In the genomic region with DNA sequence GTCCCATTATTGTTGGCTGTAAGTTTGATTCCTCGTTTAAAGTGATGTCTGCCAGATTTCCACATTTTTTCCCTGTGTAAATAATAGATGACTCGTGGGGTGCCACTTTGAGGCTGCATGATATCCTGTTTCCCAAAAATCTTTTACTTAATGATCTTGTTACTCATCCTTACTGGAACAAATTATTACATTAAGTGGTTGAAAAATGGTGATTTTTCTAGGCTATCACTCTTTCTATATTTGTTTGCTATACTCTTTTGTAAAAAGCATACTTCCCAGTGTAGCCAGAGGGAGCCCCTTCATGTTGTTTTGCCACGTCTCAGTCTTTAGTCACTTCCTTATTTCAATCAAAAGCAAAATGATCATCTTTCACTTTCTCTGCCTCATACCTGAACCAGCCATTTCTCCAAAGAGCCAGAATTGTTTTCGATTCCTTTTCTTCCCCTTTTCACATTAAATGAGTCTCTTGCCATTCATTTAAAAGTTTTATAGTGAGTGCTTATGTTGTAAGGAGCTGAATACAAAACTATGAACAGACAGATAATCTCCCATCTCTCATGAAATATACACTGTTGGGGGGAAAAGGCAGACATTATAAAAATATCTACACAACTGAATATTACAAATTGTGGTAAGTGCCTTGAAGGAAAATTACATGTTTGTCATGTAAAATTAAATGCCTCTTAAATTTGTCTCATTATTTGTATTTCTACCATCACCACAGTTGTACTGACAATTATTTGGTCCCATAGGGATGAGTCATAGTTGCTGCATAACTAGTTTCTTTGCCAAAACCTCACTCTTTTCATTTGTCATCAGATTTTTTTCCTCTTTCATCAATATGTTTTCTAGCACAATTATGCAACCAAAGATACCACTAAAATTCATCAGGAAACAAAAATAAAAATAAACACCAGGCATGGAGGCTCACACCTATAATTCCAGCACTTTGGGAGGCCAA, we compare ENCODE assay signal across 1 cellular context.
TF ChIP-seq lines count a peak whose summit lies in the region.

No MANE protein-coding gene starts in this region.

TF ChIP-seq in H1, 55 proteins besides CTCF, POLR2A, EP300 and RAD21 (continued from another document):
- TF ChIP-seq ZNF274 (IDR thresholded peaks at IDR 0.05; ENCODE audit: borderline replicate concordance, extremely low read depth, low read length) = no peak
- TF ChIP-seq SP2 (IDR thresholded peaks at IDR 0.05; ENCODE audit: low read length) = no peak
- no peak for TF ChIP-seq TAF1 (IDR thresholded peaks at IDR 0.05; ENCODE audit: low read depth, low read length)
- no peak for TF ChIP-seq RXRA (IDR thresholded peaks at IDR 0.05; ENCODE audit: insufficient read depth, low read depth, low read length)
- no peak for TF ChIP-seq SUZ12 (IDR thresholded peaks at IDR 0.05; ENCODE audit: low read length)
- TF ChIP-seq BACH1 (IDR thresholded peaks at IDR 0.05; ENCODE audit: low read length) = no peak
- no peak for TF ChIP-seq EGR1 (IDR thresholded peaks at IDR 0.05; ENCODE audit: borderline replicate concordance, low read depth, low read length)
- no peak for TF ChIP-seq POU5F1 (IDR thresholded peaks at IDR 0.05; ENCODE audit: low read depth, low read length)
- no peak for TF ChIP-seq GABPA (IDR thresholded peaks at IDR 0.05; ENCODE audit: borderline replicate concordance, insufficient read depth, low read length)
- no peak for TF ChIP-seq TAF7 (optimal IDR thresholded peaks at IDR 0.05; ENCODE audit: borderline replicate concordance, low read depth, low read length)
- TF ChIP-seq E2F6 (IDR thresholded peaks at IDR 0.05) = no peak
- no peak for TF ChIP-seq CHD2 (IDR thresholded peaks at IDR 0.05; ENCODE audit: low read length)
- no peak for TF ChIP-seq TCF12 (IDR thresholded peaks at IDR 0.05; ENCODE audit: low read depth, low read length)
- TF ChIP-seq FOSL1 (IDR thresholded peaks at IDR 0.05; ENCODE audit: insufficient read depth, low read depth, low read length) = no peak
- no peak for TF ChIP-seq MAFK (IDR thresholded peaks at IDR 0.05; ENCODE audit: low read depth, low read length)
